ENCODE assay signal across 11 cellular contexts in genomic region chr1:50420689-50421365, GRCh38. TPM values are rescaled to one million over a fixed set of nuclear protein-coding genes. Genes with fewer than 3 reads are reported as not detected.
A peak's percentile ranks its signal among the peaks of the same experiment; 100 is the strongest.
DNase-seq lines count a peak whose midpoint lies in the region; ATAC-seq, FAIRE-seq and TF ChIP-seq lines count a peak whose summit lies in the region.
"Had no signal": no experiment of that assay in that cellular context is flagged by ENCODE, and none has a peak within 500 bp of the region (broad histone marks: within the 10 kb centered on the region; RNA-seq: fewer than 3 reads in every experiment).

No MANE protein-coding gene starts in this region.

- H3K9me3 ChIP-seq in HUES48 (ENCODE audit: control insufficient read depth, insufficient read depth, low read length) (no peaks in the 10 kb centered on the region), neural progenitor cell (ENCODE audit: low read depth) (no peaks in the 10 kb centered on the region)
- H3K9me3 ChIP-seq: vagina had no signal

- H3K4me1 Mint-ChIP-seq in central memory CD8-positive, alpha-beta T cell: peaks cover 49% of the 10 kb centered on the region
- peaks cover 45% of the 10 kb centered on the region for H3K4me1 Mint-ChIP-seq in neural progenitor cell

- TF ChIP-seq CTCF in D721Med (IDR thresholded peaks at IDR 0.05; ENCODE audit: insufficient read depth, missing control alignments) (peak; percentile 20), neural progenitor cell (IDR thresholded peaks at IDR 0.05) (peak; percentile 28)

- DNase-seq in D721Med (ENCODE audit: insufficient read length, low spot score) (no peak), neural progenitor cell (ENCODE audit: low spot score) (peak; percentile 88), NCI-H1105 (lab: John Stamatoyannopoulos, UW) (no peak), amygdala (lab: John Stamatoyannopoulos, UW) (no peak), ACHN (no peak)
- no peak for DNase-seq in central memory CD8-positive, alpha-beta T cell (ENCODE audit: low spot score in 2 of 2)
- DNase-seq: cerebellar nuclear complex, NCI-H146 had no signal

- no peak overlapping the region for H3K9ac ChIP-seq in HUES48 (ENCODE audit: low read depth, low read length)
- no peak overlapping the region for H3K9ac ChIP-seq in neural progenitor cell

- H4K20me1 ChIP-seq in neural progenitor cell (ENCODE audit: low read depth): peaks cover 83% of the 10 kb centered on the region

- no peak for ATAC-seq in central memory CD8-positive, alpha-beta T cell (replicated peaks; ENCODE audit: extremely low read depth, poor library complexity, severe bottlenecking)
- no peak for ATAC-seq in HG02763 (IDR thresholded peaks at IDR 0.05; ENCODE audit: unreplicated experiment)

- H3K79me2 ChIP-seq in neural progenitor cell (ENCODE audit: low read depth): no peaks in the 10 kb centered on the region

- H3K27ac ChIP-seq in HUES48 (ENCODE audit: low read depth, low read length): no peak overlapping the region
- H3K27ac ChIP-seq in neural progenitor cell: no peak overlapping the region
- H3K27ac ChIP-seq: vagina had no signal

- H3K27ac Mint-ChIP-seq in central memory CD8-positive, alpha-beta T cell (ENCODE audit: low read depth): no peak overlapping the region
- no peak overlapping the region for H3K27ac Mint-ChIP-seq in neural progenitor cell

- peak overlapping the region; percentile 73 for H2AFZ ChIP-seq in neural progenitor cell (replicated peaks)

- H3K36me3 ChIP-seq in HUES48 (ENCODE audit: control insufficient read depth, insufficient read depth, low read length) (no peaks in the 10 kb centered on the region), neural progenitor cell (no peaks in the 10 kb centered on the region)
- H3K36me3 ChIP-seq: vagina had no signal

- no peaks in the 10 kb centered on the region for H3K36me3 Mint-ChIP-seq in central memory CD8-positive, alpha-beta T cell (ENCODE audit: insufficient read depth)
- peaks cover 2% of the 10 kb centered on the region for H3K36me3 Mint-ChIP-seq in neural progenitor cell

- H3K4me2 ChIP-seq in neural progenitor cell: peak overlapping the region; percentile 62

- no peaks in the 10 kb centered on the region for H3K9me3 Mint-ChIP-seq in central memory CD8-positive, alpha-beta T cell
- no peaks in the 10 kb centered on the region for H3K9me3 Mint-ChIP-seq in neural progenitor cell

- peaks cover 41% of the 10 kb centered on the region for H3F3A ChIP-seq in neural progenitor cell (ENCODE audit: low read depth)

- peak overlapping the region; percentile 40 for H3K4me3 Mint-ChIP-seq in central memory CD8-positive, alpha-beta T cell
- H3K4me3 Mint-ChIP-seq in neural progenitor cell: peak overlapping the region; percentile 72

- H3K4me3 ChIP-seq in HUES48 (ENCODE audit: low read depth, low read length) (peak overlapping the region; percentile 53; the same call in 1 of the 2 replicates), neural progenitor cell (peak overlapping the region; percentile 36)

- H3K27me3 Mint-ChIP-seq in central memory CD8-positive, alpha-beta T cell: peaks cover 88% of the 10 kb centered on the region
- H3K27me3 Mint-ChIP-seq in neural progenitor cell (ENCODE audit: insufficient read depth, low read depth): peaks cover 85% of the 10 kb centered on the region

- H3K27me3 ChIP-seq in HUES48 (ENCODE audit: control insufficient read depth, insufficient read depth, low read length): peaks cover 100% of the 10 kb centered on the region
- H3K27me3 ChIP-seq in neural progenitor cell: peaks cover 100% of the 10 kb centered on the region

- FAIRE-seq in D721Med (lab: Jason Lieb, UNC): no peak

- in situ Hi-C loops in ACHN (cut with HindIII; ENCODE audit: low pct_ligation_motif_present, low pct_unique_long_range_greater_than_20kb, low sequenced_read_pairs): no loop called here

- H3K4me1 ChIP-seq in HUES48 (ENCODE audit: control insufficient read depth, insufficient read depth, low read length) (peaks cover 34% of the 10 kb centered on the region), neural progenitor cell (peaks cover 30% of the 10 kb centered on the region)

RNA-seq across cellular contexts. Expression of gene DMRTA2, which starts 2.4 kb away (rescaled TPM):
- 0.46 TPM in 1 of 2 replicates, not detected in the other for total RNA-seq in neural progenitor cell (ENCODE audit: low replicate concordance)
- total RNA-seq: vagina had no signal
